8 cellular contexts compared by ENCODE assay signal in the genomic region with DNA sequence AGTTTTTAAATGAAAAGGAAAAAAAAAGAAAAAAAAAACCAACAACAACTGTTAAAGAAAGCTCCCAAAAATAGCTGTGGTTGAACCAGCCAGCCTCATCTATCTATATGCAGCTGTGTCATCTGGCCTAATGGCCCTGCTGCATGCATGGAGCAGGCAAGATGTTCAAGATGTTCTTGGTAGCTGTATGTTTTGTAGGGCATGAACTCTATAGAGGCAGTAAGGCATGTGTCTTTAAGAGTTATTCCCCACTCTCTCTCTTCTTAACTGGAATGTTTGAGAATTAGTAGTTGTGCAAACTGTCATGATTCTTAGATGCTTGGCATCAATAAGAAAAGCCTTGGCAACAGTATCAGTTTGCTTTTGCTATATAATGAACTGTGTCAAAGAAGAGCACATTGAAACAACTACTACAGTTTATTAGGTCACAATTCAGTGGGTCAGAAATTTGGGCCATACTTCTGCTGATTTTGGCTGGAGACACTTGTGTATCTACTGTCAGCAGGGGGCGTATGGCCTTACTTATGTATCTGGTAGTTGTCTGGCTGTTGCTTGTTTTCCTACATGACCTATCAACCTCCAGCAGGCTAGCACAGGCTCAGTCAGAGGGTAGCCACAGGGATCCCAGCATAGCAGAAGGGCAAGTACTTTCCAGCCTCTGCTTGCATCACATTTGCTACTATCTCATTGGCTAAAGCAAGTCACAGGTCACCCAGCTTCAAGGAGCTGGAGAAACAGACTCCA. TPM values are rescaled to one million over a fixed set of nuclear protein-coding genes. Genes with fewer than 3 reads are reported as not detected.
DNase-seq lines count a peak whose midpoint lies in the region; ATAC-seq and TF ChIP-seq lines count a peak whose summit lies in the region.

No MANE protein-coding gene starts in this region.

- H3K4me1 ChIP-seq in Loucy (ENCODE audit: insufficient read depth, low read length, poor library complexity, severe bottlenecking): peaks cover 11% of the 10 kb centered on the region
- peaks cover 0 to 12% (median 3%) of the 10 kb centered on the region in 9 donors for H3K4me1 ChIP-seq in heart right ventricle

- H3F3A ChIP-seq in Loucy (ENCODE audit: low read depth): no peaks in the 10 kb centered on the region

- CTCF ChIA-PET in activated CD4-positive, alpha-beta T cell treated with anti-CD3 and anti-CD28 coated beads for 36 hours (lab: Charles Lee): interaction anchor here (0.7 to 1.9 kb wide), 4 partner anchors 10 to 152 kb away, joined by 3 to 9 read pairs (median 4); no protein-coding TSS in a partner anchor

- no peaks in the 10 kb centered on the region for H3K36me3 Mint-ChIP-seq in activated CD4-positive, alpha-beta T cell treated with anti-CD3 and anti-CD28 coated beads for 36 hours (ENCODE audit: low read depth)
- H3K36me3 Mint-ChIP-seq in chondrocyte (ENCODE audit: low read depth): peaks cover 25% of the 10 kb centered on the region
- H3K36me3 Mint-ChIP-seq in type B pancreatic cell: peaks cover 16% of the 10 kb centered on the region

- H3K9me3 ChIP-seq in Loucy (ENCODE audit: insufficient read depth, low read depth, low read length): no peaks in the 10 kb centered on the region
- no peaks in the 10 kb centered on the region for H3K9me3 ChIP-seq in heart right ventricle

- no peaks in the 10 kb centered on the region for H3K4me1 Mint-ChIP-seq in activated CD4-positive, alpha-beta T cell treated with anti-CD3 and anti-CD28 coated beads for 36 hours
- peaks cover 36% of the 10 kb centered on the region for H3K4me1 Mint-ChIP-seq in chondrocyte (ENCODE audit: low read depth)
- H3K4me1 Mint-ChIP-seq in type B pancreatic cell (ENCODE audit: unreplicated experiment): no peaks in the 10 kb centered on the region

- POLR2A ChIA-PET in activated CD4-positive, alpha-beta T cell treated with anti-CD3 and anti-CD28 coated beads for 36 hours (lab: Charles Lee): no interaction called here

- H4K20me1 ChIP-seq in Loucy (ENCODE audit: insufficient read depth, low read length, poor library complexity, severe bottlenecking): no peaks in the 10 kb centered on the region

- no peaks in the 10 kb centered on the region for H3K27me3 Mint-ChIP-seq in activated CD4-positive, alpha-beta T cell treated with anti-CD3 and anti-CD28 coated beads for 36 hours
- H3K27me3 Mint-ChIP-seq in chondrocyte (ENCODE audit: low read depth) (no peaks in the 10 kb centered on the region), type B pancreatic cell (no peaks in the 10 kb centered on the region)

- WGBS in heart right ventricle, 2 donors: 81 to 88% methylated on average over 1 of the region's 1 CpG

- H3K4me2 ChIP-seq in Loucy (ENCODE audit: low read depth, low read length, poor library complexity, severe bottlenecking): peak overlapping the region; percentile 3

- ATAC-seq in activated CD4-positive, alpha-beta T cell treated with anti-CD3 and anti-CD28 coated beads for 36 hours: no peak
- ATAC-seq in heart right ventricle: no peak

- peak; percentile 6 for DNase-seq in activated CD4-positive, alpha-beta T cell treated with anti-CD3 and anti-CD28 coated beads for 36 hours
- DNase-seq in activated CD4-positive, alpha-beta T cell treated with anti-CD3 and anti-CD28 coated beads, Interleukin-2, amount 50 U/mL, for 1 hour: no peak
- DNase-seq in chondrocyte (ENCODE audit: low spot score) (no peak), type B pancreatic cell (ENCODE audit: extremely low spot score, unreplicated experiment) (no peak), heart right ventricle (no peak), NK-92 (lab: John Stamatoyannopoulos, UW; ENCODE audit: unreplicated experiment) (no peak)
- no peak for DNase-seq in activated CD4-positive, alpha-beta T cell treated with anti-CD3 and anti-CD28 coated beads, Interleukin-2, amount 50 U/mL, for 4 hours

- peak overlapping the region; percentile 5 for H3K9ac ChIP-seq in Loucy (ENCODE audit: low read depth, low read length, poor library complexity, severe bottlenecking)

- H3K9me2 ChIP-seq in Loucy (replicated peaks; ENCODE audit: low read depth, low read length): no peaks in the 10 kb centered on the region

- no peak overlapping the region for H3K4me3 Mint-ChIP-seq in activated CD4-positive, alpha-beta T cell treated with anti-CD3 and anti-CD28 coated beads for 36 hours
- no peak overlapping the region for H3K4me3 Mint-ChIP-seq in chondrocyte (ENCODE audit: unreplicated experiment)
- H3K4me3 Mint-ChIP-seq in type B pancreatic cell: no peak overlapping the region

- H3K27ac Mint-ChIP-seq in activated CD4-positive, alpha-beta T cell treated with anti-CD3 and anti-CD28 coated beads for 36 hours: no peak overlapping the region
- H3K27ac Mint-ChIP-seq in chondrocyte (ENCODE audit: unreplicated experiment) (no peak overlapping the region), type B pancreatic cell (no peak overlapping the region)

- no peak overlapping the region for H2AFZ ChIP-seq in Loucy (ENCODE audit: low read length)

- H3K27ac ChIP-seq in heart right ventricle: no peak overlapping the region

- peaks cover 10% of the 10 kb centered on the region; the same call in 1 of the 2 replicates for H3K36me3 ChIP-seq in Loucy (ENCODE audit: insufficient read depth, low read length)
- H3K36me3 ChIP-seq in heart right ventricle: peaks cover 0 to 100% (median 13%) of the 10 kb centered on the region in 9 donors

- intact Hi-C loops in activated CD4-positive, alpha-beta T cell treated with anti-CD3 and anti-CD28 coated beads for 36 hours (cut with DNase I, micrococcal nuclease): loop anchor here in 1 of 2 experiments (5.0 kb wide), 1 partner anchor 149 kb away; no protein-coding TSS in a partner anchor
- intact Hi-C loops in heart right ventricle (cut with DNase I): no loop called here

- no peaks in the 10 kb centered on the region for H3K9me3 Mint-ChIP-seq in activated CD4-positive, alpha-beta T cell treated with anti-CD3 and anti-CD28 coated beads for 36 hours (ENCODE audit: low read depth)
- H3K9me3 Mint-ChIP-seq in chondrocyte (ENCODE audit: low read depth): peaks cover 4% of the 10 kb centered on the region
- H3K9me3 Mint-ChIP-seq in type B pancreatic cell: no peaks in the 10 kb centered on the region

- peak; percentile 88 for TF ChIP-seq CTCF in Loucy (conservative IDR thresholded peaks at IDR 0.05; ENCODE audit: low read length)
- TF ChIP-seq CTCF in chondrocyte (IDR thresholded peaks at IDR 0.05): peak; percentile 57
- peak; percentile 47 for TF ChIP-seq CTCF in type B pancreatic cell (conservative IDR thresholded peaks at IDR 0.05)
- peak in 3 of 9 donors; percentile 20 to 44 (median 26) for TF ChIP-seq CTCF in heart right ventricle (IDR thresholded peaks at IDR 0.05)

- H3K27me3 ChIP-seq in Loucy (ENCODE audit: insufficient read depth, low read length, poor library complexity, severe bottlenecking) (no peaks in the 10 kb centered on the region), heart right ventricle (no peaks in the 10 kb centered on the region)

- H3K4me3 ChIP-seq in Loucy (ENCODE audit: low read length, poor library complexity, severe bottlenecking) (no peak overlapping the region), heart right ventricle (no peak overlapping the region)

- H3K79me2 ChIP-seq in Loucy (ENCODE audit: insufficient read depth, low read length): no peaks in the 10 kb centered on the region

RNA-seq across cellular contexts. Expression of a gene that starts 56.1 kb away (rescaled TPM):
- total RNA-seq in activated CD4-positive, alpha-beta T cell treated with anti-CD3 and anti-CD28 coated beads for 36 hours: not detected
- total RNA-seq in chondrocyte (2.5 to 2.9 TPM (median 2.6 TPM) in 3 replicates), type B pancreatic cell (ENCODE audit: low replicate concordance) (3.3 and 7.6 TPM in 2 replicates), heart right ventricle (under 1 TPM in 4 of 10 donors, not detected in 6; 0.10 to 0.16 (median 0.12) TPM)
- polyA plus RNA-seq in heart right ventricle: under 1 TPM in 1 of 2 donors, not detected in 1; 0.04 TPM
